Comparison of ENCODE assay signal across 1 cellular context in genomic region chr15:55564347-55565145, GRCh38.
TF ChIP-seq lines count a peak whose summit lies in the region.

No MANE protein-coding gene starts in this region.

TF ChIP-seq in K562, 482 proteins besides CTCF, POLR2A, EP300 and RAD21:
- no peak for TF ChIP-seq NRF1 (conservative IDR thresholded peaks at IDR 0.05 in 1 of 2, IDR thresholded peaks at IDR 0.05 in 1 of 2)
- no peak for TF ChIP-seq HNRNPH1 (optimal IDR thresholded peaks at IDR 0.05; ENCODE audit: low read depth, low read length)
- TF ChIP-seq CTBP1 (IDR thresholded peaks at IDR 0.05; ENCODE audit: borderline replicate concordance) = no peak
- no peak for TF ChIP-seq EHMT2 (IDR thresholded peaks at IDR 0.05)
- TF ChIP-seq E2F6 (IDR thresholded peaks at IDR 0.05; ENCODE audit: borderline replicate concordance in 1 of 2, extremely low read depth in 1 of 2, insufficient read depth in 1 of 2, insufficient read length in 1 of 2, low read depth in 1 of 2, low read length in 1 of 2, poor library complexity in 1 of 2, severe bottlenecking in 1 of 2) = no peak
- no peak for TF ChIP-seq STAT5A (IDR thresholded peaks at IDR 0.05; ENCODE audit: borderline replicate concordance, low read length)
- no peak for TF ChIP-seq BDP1 (IDR thresholded peaks at IDR 0.05; ENCODE audit: insufficient read depth, insufficient read length)
- no peak for TF ChIP-seq REST (CRISPR knock-in tag; IDR thresholded peaks at IDR 0.05; ENCODE audit: low read depth)
- TF ChIP-seq ETS1 (conservative IDR thresholded peaks at IDR 0.05; ENCODE audit: control insufficient read depth, low read depth, low read length) = no peak
- no peak for TF ChIP-seq ZC3H11A (IDR thresholded peaks at IDR 0.05; ENCODE audit: low read depth, low read length)
- no peak for TF ChIP-seq RBM39 (optimal IDR thresholded peaks at IDR 0.05; ENCODE audit: low read depth, low read length)
- TF ChIP-seq ZNF449 (CRISPR knock-in tag; IDR thresholded peaks at IDR 0.05) = no peak
- no peak for TF ChIP-seq SMAD2 (IDR thresholded peaks at IDR 0.05; ENCODE audit: low read depth, low read length)
- no peak for TF ChIP-seq SMAD1 (IDR thresholded peaks at IDR 0.05; ENCODE audit: low read depth, low read length, partially characterized antibody)
